In the genomic region with DNA sequence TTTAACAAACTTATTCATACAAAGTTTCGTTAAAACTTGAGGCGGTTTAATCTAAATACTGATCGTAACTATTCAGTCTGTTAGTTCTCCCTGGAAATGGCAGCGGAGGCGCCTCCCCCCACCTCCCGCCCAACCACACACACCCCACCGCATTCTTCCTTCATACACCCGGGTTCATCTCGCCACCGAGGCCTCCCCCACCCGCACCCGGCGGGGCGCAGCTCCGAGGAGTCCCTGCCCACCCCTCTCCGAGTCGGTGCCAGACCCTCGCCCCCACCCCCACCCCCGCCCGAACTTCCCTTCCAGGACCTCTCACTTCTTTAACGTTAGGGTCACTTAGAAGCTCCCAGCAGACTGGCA, we compare ENCODE assay signal across 7 cellular contexts. TPM values are rescaled to one million over a fixed set of nuclear protein-coding genes. Genes with fewer than 3 reads are reported as not detected.
A peak's percentile ranks its signal among the peaks of the same experiment; 100 is the strongest.
DNase-seq lines count a peak whose midpoint lies in the region; ATAC-seq and FAIRE-seq lines count a peak whose summit lies in the region.

No MANE protein-coding gene starts in this region.

- WGBS in adipose tissue, 3 donors = 0 to 1% (median 0%) methylated on average over 20 to 21 of the region's 21 CpGs
- no CpG with 5 or more reads among the region's 21 CpGs for WGBS in iPS DF 6.9 (ENCODE audit: insufficient coverage, insufficient read length)
- WGBS in small intestine, 3 donors = 0 to 1% (median 0%) methylated on average over 21 of the region's 21 CpGs

- no peak for FAIRE-seq in small intestine (lab: Jason Lieb, UNC)

- H3K27ac ChIP-seq in adipose tissue (ENCODE audit: low read depth, low read length) (peak overlapping the region; percentile 24), iPS DF 6.9 (ENCODE audit: low read length) (no peak overlapping the region), small intestine (ENCODE audit: low read depth in 1 of 2, low read length in 1 of 2) (peak overlapping the region; percentile 50 to 75)

- peaks cover 9% of the 10 kb centered on the region; the same call in 1 of the 2 replicates for H3K27me3 ChIP-seq in iPS DF 6.9 (ENCODE audit: control insufficient read depth, insufficient read depth, low read length)
- no peaks in the 10 kb centered on the region for H3K27me3 ChIP-seq in small intestine (ENCODE audit: control insufficient read depth in 2 of 2, insufficient read depth in 2 of 2, low read length in 2 of 2)

- ATAC-seq in HG03280 (IDR thresholded peaks at IDR 0.05; ENCODE audit: unreplicated experiment) (no peak), HG03159 (IDR thresholded peaks at IDR 0.05; ENCODE audit: unreplicated experiment) (no peak)

- peak; percentile 64 for DNase-seq in NAMALWA (ENCODE audit: low spot score)
- DNase-seq in iPS DF 6.9 (ENCODE audit: low read depth, low spot score) = no peak
- DNase-seq in small intestine = no peak

- H3K9me3 ChIP-seq in iPS DF 6.9 (ENCODE audit: control insufficient read depth, insufficient read depth, low read length) (no peaks in the 10 kb centered on the region), small intestine (ENCODE audit: control insufficient read depth, low read depth) (no peaks in the 10 kb centered on the region)

- no peaks in the 10 kb centered on the region for H3K36me3 ChIP-seq in iPS DF 6.9 (ENCODE audit: control insufficient read depth, insufficient read depth, low read length)
- H3K36me3 ChIP-seq in small intestine (ENCODE audit: control insufficient read depth in 2 of 2, insufficient read depth in 2 of 2, low read length in 2 of 2) = no peaks in the 10 kb centered on the region

- H3K4me1 ChIP-seq in iPS DF 6.9 (ENCODE audit: control insufficient read depth, insufficient read depth, low read length) (peaks cover 2% of the 10 kb centered on the region; the same call in 1 of the 2 replicates), small intestine (ENCODE audit: control insufficient read depth in 2 of 2, insufficient read depth in 1 of 2, low read depth in 1 of 2, low read length in 1 of 2) (peaks cover 0 to 2% of the 10 kb centered on the region in 2 donors)

- H3K4me3 ChIP-seq in GM08714 (ENCODE audit: low read length) (peak overlapping the region; percentile 69), iPS DF 6.9 (ENCODE audit: low read length) (peak overlapping the region; percentile 38; the same call in 1 of the 2 replicates), small intestine (ENCODE audit: low read depth in 1 of 2, low read length in 2 of 2) (peak overlapping the region; percentile 69 to 71)

RNA-seq across cellular contexts. Expression of a gene that starts 0.9 kb away (rescaled TPM):
- polyA plus RNA-seq in adipose tissue = 1 to 10 TPM; 3.1 to 4.7 (median 4.2) TPM
- 1 to 10 TPM; 4.6 to 6.9 (median 6.1) TPM for polyA plus RNA-seq in small intestine
